Comparison of ENCODE assay signal across 8 cellular contexts in the genomic region with DNA sequence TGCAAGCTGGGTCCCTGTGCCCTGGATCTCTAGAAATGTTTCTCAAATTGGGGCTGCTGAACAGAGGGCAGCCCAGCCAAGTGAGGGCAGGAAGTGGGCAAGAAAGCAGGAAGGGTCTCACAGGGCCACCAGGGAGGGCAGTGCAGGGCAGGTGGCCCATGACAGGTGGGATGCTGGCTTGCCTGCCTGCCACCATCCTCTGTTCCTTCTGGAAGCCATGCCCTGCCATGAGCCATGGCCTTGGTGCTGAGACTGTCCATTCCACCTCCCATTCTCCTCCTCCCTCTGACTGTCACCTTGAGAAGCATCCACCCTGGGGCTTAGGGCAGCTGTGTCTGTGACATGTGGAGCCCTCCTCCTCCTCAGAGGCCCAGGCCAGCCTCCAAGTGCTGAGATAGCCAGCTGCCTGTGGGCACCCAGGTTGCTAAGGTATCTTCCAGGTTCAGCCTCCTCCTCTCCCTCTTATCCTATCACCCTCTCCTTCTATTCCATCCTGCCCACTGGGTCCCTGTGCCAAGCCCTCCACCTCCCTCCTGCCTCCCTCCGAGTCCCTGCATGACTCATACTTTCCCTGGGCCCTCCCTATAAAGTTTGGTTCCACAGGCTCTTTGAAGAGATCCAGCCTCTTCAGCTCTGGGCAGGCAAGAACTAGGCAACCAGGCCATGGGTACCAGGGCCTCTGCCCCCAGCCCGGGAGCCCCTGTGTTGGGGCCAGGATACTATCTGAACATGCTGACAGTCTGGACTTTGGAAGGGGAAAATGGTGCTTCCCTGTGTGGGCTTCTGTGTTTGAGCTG. TPM values are rescaled to one million over a fixed set of nuclear protein-coding genes. Genes with fewer than 3 reads are reported as not detected.
A peak's percentile ranks its signal among the peaks of the same experiment; 100 is the strongest.
DNase-seq lines count a peak whose midpoint lies in the region; ATAC-seq and TF ChIP-seq lines count a peak whose summit lies in the region.

No MANE protein-coding gene starts in this region.

- H3K4me2 ChIP-seq in smooth muscle cell, result peak overlapping the region; percentile 85

- peaks cover 10% of the 10 kb centered on the region for H3F3A ChIP-seq in smooth muscle cell (ENCODE audit: low read depth)

- peak; percentile 52 for DNase-seq in activated naive CD4-positive, alpha-beta T cell treated with Interleukin-2 at 50 U/mL for 16 hours
- DNase-seq in activated naive CD4-positive, alpha-beta T cell (lab: John Stamatoyannopoulos, UW), result no peak
- DNase-seq in Right ventricle myocardium superior (peak; percentile 85), smooth muscle cell (lab: John Stamatoyannopoulos, UW; ENCODE audit: unreplicated experiment) (no peak), COR-L47 (lab: John Stamatoyannopoulos, UW) (no peak), iPS-NIHi11 (ENCODE audit: low spot score) (no peak)

- H4K20me1 ChIP-seq in smooth muscle cell (ENCODE audit: low read depth), result no peaks in the 10 kb centered on the region

- no peaks in the 10 kb centered on the region for H3K4me1 ChIP-seq in smooth muscle cell (ENCODE audit: low read depth)

- intact Hi-C loops in Right ventricle myocardium superior (cut with DNase I), result loop anchor here (5.0 kb wide), 1 partner anchor 45 kb away; no protein-coding TSS in a partner anchor

- no peaks in the 10 kb centered on the region for H3K36me3 ChIP-seq in smooth muscle cell (ENCODE audit: low read depth)

- H3K9me3 ChIP-seq in smooth muscle cell (replicated peaks; ENCODE audit: low read depth), result no peaks in the 10 kb centered on the region

- no peaks in the 10 kb centered on the region for H3K9me3 Mint-ChIP-seq in activated T-helper 17 cell treated with anti-CD3 and anti-CD28 coated beads, Interleukin-2, amount 50 U/mL, for 72 hours

- H3K36me3 Mint-ChIP-seq in activated T-helper 17 cell treated with anti-CD3 and anti-CD28 coated beads, Interleukin-2, amount 50 U/mL, for 72 hours (ENCODE audit: low read depth), result peaks cover 71% of the 10 kb centered on the region

- WGBS in smooth muscle cell (ENCODE audit: low lambda C conversion rate), result 32% methylated on average over 2 of the region's 2 CpGs

- TF ChIP-seq CTCF in smooth muscle cell (IDR thresholded peaks at IDR 0.05; ENCODE audit: borderline replicate concordance, insufficient read depth, poor library complexity, severe bottlenecking), result no peak

- no peaks in the 10 kb centered on the region for H3K27me3 ChIP-seq in smooth muscle cell (ENCODE audit: low read depth)

- H3K79me2 ChIP-seq in smooth muscle cell (ENCODE audit: low read depth), result no peaks in the 10 kb centered on the region

- no peak overlapping the region for H3K9ac ChIP-seq in smooth muscle cell (ENCODE audit: low read depth)

- H3K4me1 Mint-ChIP-seq in activated T-helper 17 cell treated with anti-CD3 and anti-CD28 coated beads, Interleukin-2, amount 50 U/mL, for 72 hours, result peaks cover 45% of the 10 kb centered on the region

- peak; percentile 4 for ATAC-seq in activated T-helper 17 cell treated with anti-CD3 and anti-CD28 coated beads, Interleukin-2, amount 50 U/mL, for 72 hours (replicated peaks)
- ATAC-seq in Right ventricle myocardium superior (ENCODE audit: poor library complexity) (peak; percentile 68), HG03378 (IDR thresholded peaks at IDR 0.05; ENCODE audit: unreplicated experiment) (no peak)

- peak overlapping the region; percentile 91 for H3K4me3 Mint-ChIP-seq in activated T-helper 17 cell treated with anti-CD3 and anti-CD28 coated beads, Interleukin-2, amount 50 U/mL, for 72 hours

- no peak overlapping the region for H3K4me3 ChIP-seq in smooth muscle cell

- peak overlapping the region; percentile 94 for H3K27ac Mint-ChIP-seq in activated T-helper 17 cell treated with anti-CD3 and anti-CD28 coated beads, Interleukin-2, amount 50 U/mL, for 72 hours

- H3K27me3 Mint-ChIP-seq in activated T-helper 17 cell treated with anti-CD3 and anti-CD28 coated beads, Interleukin-2, amount 50 U/mL, for 72 hours, result no peaks in the 10 kb centered on the region

- H2AFZ ChIP-seq in smooth muscle cell (ENCODE audit: low read depth), result no peak overlapping the region

- H3K27ac ChIP-seq in smooth muscle cell (ENCODE audit: low read depth), result no peak overlapping the region

RNA-seq across cellular contexts. Expression of a gene that starts 1.3 kb away (rescaled TPM):
- total RNA-seq in activated T-helper 17 cell treated with anti-CD3 and anti-CD28 coated beads, Interleukin-2, amount 50 U/mL, for 72 hours, result 100 to 1,000 TPM in 1 of 2 donors, 10 to 100 TPM in 1; 27.9 to 125 TPM
- 116 TPM for total RNA-seq in Right ventricle myocardium superior
- total RNA-seq in smooth muscle cell, result 0.58 and 3.6 TPM in 2 replicates
- 2.6 and 3.6 TPM in 2 replicates for polyA plus RNA-seq in smooth muscle cell

RNA-seq across cellular contexts. Expression of a gene that starts 52.4 kb away (rescaled TPM):
- total RNA-seq in activated T-helper 17 cell treated with anti-CD3 and anti-CD28 coated beads, Interleukin-2, amount 50 U/mL, for 72 hours, result 1 to 10 TPM in 1 of 2 donors, under 1 TPM in 1; 0.04 to 1.0 TPM
- total RNA-seq in Right ventricle myocardium superior (0.05 TPM), smooth muscle cell (0.09 TPM in 1 of 2 replicates, not detected in the other)
- not detected in 2 replicates for polyA plus RNA-seq in smooth muscle cell

Comparison
In these comparisons a context has a peak if more than half of its experiments do, and no peak if none do; other contexts are left out.
1. DNase-seq: peak in activated naive CD4-positive, alpha-beta T cell treated with Interleukin-2 at 50 U/mL for 16 hours (single experiment) and Right ventricle myocardium superior (single experiment); none in activated naive CD4-positive, alpha-beta T cell (0 of 4), smooth muscle cell (single experiment), COR-L47 (single experiment) and iPS-NIHi11 (single experiment).